6 cellular contexts compared by ENCODE assay signal in the genomic region with DNA sequence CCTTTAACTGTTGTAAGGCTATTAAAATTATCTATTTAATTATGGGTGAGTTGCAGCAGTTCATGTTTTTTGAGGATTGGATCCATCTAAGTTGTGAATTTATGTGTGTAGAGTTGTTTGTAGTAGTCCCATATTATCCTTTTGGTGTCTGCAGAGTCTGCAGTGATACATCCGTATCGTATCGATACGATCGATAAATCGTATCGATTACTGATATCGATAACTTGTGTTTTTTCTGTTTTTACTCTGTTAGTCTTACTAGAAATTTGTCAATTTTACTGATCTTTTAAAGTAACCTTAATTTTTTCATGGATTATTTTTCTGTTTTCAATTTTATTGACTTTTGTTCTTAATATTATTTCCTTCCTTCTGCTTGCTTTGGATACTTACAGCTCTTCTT.
"Had no signal": no experiment of that assay in that cellular context is flagged by ENCODE, and none has a peak within 500 bp of the region (broad histone marks: within the 10 kb centered on the region; RNA-seq: fewer than 3 reads in every experiment).

No MANE protein-coding gene starts in this region.

- H3K27ac ChIP-seq: HL-60, KMS-11 had no signal

- H3K4me2 ChIP-seq: KMS-11 had no signal

- H3K9ac ChIP-seq: KMS-11 had no signal

- DNase-seq: IMR-90, KBM-7, KG1 had no signal

- FAIRE-seq: HTR-8/SVneo had no signal
